ENCODE assay signal across 1 cellular context in genomic region chr11:58243954-58244353, GRCh38.
TF ChIP-seq lines count a peak whose summit lies in the region.

No MANE protein-coding gene starts in this region.

TF ChIP-seq in HEK293, 187 proteins besides CTCF, POLR2A, EP300 and RAD21 (continued from another document and continues in another):
- TF ChIP-seq, protein P1, sequence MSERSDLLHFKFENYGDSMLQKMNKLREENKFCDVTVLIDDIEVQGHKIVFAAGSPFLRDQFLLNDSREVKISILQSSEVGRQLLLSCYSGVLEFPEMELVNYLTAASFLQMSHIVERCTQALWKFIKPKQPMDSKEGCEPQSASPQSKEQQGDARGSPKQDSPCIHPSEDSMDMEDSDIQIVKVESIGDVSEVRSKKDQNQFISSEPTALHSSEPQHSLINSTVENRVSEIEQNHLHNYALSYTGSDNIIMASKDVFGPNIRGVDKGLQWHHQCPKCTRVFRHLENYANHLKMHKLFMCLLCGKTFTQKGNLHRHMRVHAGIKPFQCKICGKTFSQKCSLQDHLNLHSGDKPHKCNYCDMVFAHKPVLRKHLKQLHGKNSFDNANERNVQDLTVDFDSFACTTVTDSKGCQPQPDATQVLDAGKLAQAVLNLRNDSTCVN (tag by site-specific recombination; optimal IDR thresholded peaks at IDR 0.05), result no peak
- 0 out of 2 replicates have a peak, but pooled peaks have one; percentile 52 for TF ChIP-seq ZNF433 (tag by site-specific recombination; IDR thresholded peaks at IDR 0.05; ENCODE audit: low read depth)
- TF ChIP-seq TCF7L2 (IDR thresholded peaks at IDR 0.05; ENCODE audit: borderline replicate concordance, low read depth, low read length), result no peak
- TF ChIP-seq GLIS2 (tag by site-specific recombination; IDR thresholded peaks at IDR 0.05), result no peak
- TF ChIP-seq ZNF148 (tag by site-specific recombination; IDR thresholded peaks at IDR 0.05; ENCODE audit: borderline replicate concordance), result no peak
- no peak for TF ChIP-seq OVOL3 (tag by site-specific recombination; IDR thresholded peaks at IDR 0.05)
- no peak for TF ChIP-seq ZNF776 (tag by site-specific recombination; IDR thresholded peaks at IDR 0.05; ENCODE audit: borderline replicate concordance)
- TF ChIP-seq ZNF391 (tag by site-specific recombination; IDR thresholded peaks at IDR 0.05; ENCODE audit: borderline replicate concordance, low read depth), result no peak
- TF ChIP-seq ZBTB48 (tag by site-specific recombination; IDR thresholded peaks at IDR 0.05), result no peak
- no peak for TF ChIP-seq ZNF37A (tag by site-specific recombination; IDR thresholded peaks at IDR 0.05)
- TF ChIP-seq ZNF76 (tag by site-specific recombination; IDR thresholded peaks at IDR 0.05; ENCODE audit: borderline replicate concordance, low read depth), result no peak
- TF ChIP-seq ZNF837 (tag by site-specific recombination; IDR thresholded peaks at IDR 0.05), result no peak
- TF ChIP-seq ZNF146 (tag by site-specific recombination; IDR thresholded peaks at IDR 0.05), result no peak
- no peak for TF ChIP-seq ZSCAN18 (tag by site-specific recombination; IDR thresholded peaks at IDR 0.05)
- TF ChIP-seq ZNF266 (tag by site-specific recombination; IDR thresholded peaks at IDR 0.05; ENCODE audit: low read depth), result no peak
- TF ChIP-seq ZNF530 (tag by site-specific recombination; IDR thresholded peaks at IDR 0.05; ENCODE audit: low read depth), result no peak
- TF ChIP-seq SP3 (tag by site-specific recombination; IDR thresholded peaks at IDR 0.05), result no peak
- TF ChIP-seq, protein P2, sequence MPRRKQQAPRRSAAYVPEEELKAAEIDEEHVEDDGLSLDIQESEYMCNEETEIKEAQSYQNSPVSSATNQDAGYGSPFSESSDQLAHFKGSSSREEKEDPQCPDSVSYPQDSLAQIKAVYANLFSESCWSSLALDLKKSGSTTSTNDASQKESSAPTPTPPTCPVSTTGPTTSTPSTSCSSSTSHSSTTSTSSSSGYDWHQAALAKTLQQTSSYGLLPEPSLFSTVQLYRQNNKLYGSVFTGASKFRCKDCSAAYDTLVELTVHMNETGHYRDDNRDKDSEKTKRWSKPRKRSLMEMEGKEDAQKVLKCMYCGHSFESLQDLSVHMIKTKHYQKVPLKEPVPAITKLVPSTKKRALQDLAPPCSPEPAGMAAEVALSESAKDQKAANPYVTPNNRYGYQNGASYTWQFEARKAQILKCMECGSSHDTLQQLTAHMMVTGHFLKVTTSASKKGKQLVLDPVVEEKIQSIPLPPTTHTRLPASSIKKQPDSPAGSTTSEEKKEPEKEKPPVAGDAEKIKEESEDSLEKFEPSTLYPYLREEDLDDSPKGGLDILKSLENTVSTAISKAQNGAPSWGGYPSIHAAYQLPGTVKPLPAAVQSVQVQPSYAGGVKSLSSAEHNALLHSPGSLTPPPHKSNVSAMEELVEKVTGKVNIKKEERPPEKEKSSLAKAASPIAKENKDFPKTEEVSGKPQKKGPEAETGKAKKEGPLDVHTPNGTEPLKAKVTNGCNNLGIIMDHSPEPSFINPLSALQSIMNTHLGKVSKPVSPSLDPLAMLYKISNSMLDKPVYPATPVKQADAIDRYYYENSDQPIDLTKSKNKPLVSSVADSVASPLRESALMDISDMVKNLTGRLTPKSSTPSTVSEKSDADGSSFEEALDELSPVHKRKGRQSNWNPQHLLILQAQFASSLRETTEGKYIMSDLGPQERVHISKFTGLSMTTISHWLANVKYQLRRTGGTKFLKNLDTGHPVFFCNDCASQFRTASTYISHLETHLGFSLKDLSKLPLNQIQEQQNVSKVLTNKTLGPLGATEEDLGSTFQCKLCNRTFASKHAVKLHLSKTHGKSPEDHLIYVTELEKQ (tag by site-specific recombination; IDR thresholded peaks at IDR 0.05; ENCODE audit: borderline replicate concordance), result no peak
- peak; percentile 45 for TF ChIP-seq ZNF555 (tag by site-specific recombination; conservative IDR thresholded peaks at IDR 0.05)
- no peak for TF ChIP-seq ZNF561 (tag by site-specific recombination; IDR thresholded peaks at IDR 0.05; ENCODE audit: borderline replicate concordance)
- peak; percentile 55; the same call in 1 of the 2 replicates for TF ChIP-seq ZNF518A (tag by site-specific recombination; conservative IDR thresholded peaks at IDR 0.05; ENCODE audit: low read depth)
- TF ChIP-seq ZNF140 (tag by site-specific recombination; IDR thresholded peaks at IDR 0.05), result 0 out of 2 replicates have a peak, but pooled peaks have one; percentile 32
- TF ChIP-seq, protein P3, sequence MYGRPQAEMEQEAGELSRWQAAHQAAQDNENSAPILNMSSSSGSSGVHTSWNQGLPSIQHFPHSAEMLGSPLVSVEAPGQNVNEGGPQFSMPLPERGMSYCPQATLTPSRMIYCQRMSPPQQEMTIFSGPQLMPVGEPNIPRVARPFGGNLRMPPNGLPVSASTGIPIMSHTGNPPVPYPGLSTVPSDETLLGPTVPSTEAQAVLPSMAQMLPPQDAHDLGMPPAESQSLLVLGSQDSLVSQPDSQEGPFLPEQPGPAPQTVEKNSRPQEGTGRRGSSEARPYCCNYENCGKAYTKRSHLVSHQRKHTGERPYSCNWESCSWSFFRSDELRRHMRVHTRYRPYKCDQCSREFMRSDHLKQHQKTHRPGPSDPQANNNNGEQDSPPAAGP (tag by site-specific recombination; IDR thresholded peaks at IDR 0.05), result no peak
- no peak for TF ChIP-seq HOXA7 (CRISPR knock-in tag; IDR thresholded peaks at IDR 0.05; ENCODE audit: borderline replicate concordance)
- TF ChIP-seq, protein P4, sequence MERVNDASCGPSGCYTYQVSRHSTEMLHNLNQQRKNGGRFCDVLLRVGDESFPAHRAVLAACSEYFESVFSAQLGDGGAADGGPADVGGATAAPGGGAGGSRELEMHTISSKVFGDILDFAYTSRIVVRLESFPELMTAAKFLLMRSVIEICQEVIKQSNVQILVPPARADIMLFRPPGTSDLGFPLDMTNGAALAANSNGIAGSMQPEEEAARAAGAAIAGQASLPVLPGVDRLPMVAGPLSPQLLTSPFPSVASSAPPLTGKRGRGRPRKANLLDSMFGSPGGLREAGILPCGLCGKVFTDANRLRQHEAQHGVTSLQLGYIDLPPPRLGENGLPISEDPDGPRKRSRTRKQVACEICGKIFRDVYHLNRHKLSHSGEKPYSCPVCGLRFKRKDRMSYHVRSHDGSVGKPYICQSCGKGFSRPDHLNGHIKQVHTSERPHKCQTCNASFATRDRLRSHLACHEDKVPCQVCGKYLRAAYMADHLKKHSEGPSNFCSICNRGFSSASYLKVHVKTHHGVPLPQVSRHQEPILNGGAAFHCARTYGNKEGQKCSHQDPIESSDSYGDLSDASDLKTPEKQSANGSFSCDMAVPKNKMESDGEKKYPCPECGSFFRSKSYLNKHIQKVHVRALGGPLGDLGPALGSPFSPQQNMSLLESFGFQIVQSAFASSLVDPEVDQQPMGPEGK (tag by site-specific recombination; IDR thresholded peaks at IDR 0.05), result no peak
- TF ChIP-seq ZNF747 (tag by site-specific recombination; IDR thresholded peaks at IDR 0.05), result no peak
- TF ChIP-seq ZBTB49 (tag by site-specific recombination; IDR thresholded peaks at IDR 0.05; ENCODE audit: low read depth), result no peak
- no peak for TF ChIP-seq SALL2 (tag by site-specific recombination; IDR thresholded peaks at IDR 0.05; ENCODE audit: borderline replicate concordance)
- no peak for TF ChIP-seq ZEB2 (tag by site-specific recombination; IDR thresholded peaks at IDR 0.05)
- TF ChIP-seq, protein P5, sequence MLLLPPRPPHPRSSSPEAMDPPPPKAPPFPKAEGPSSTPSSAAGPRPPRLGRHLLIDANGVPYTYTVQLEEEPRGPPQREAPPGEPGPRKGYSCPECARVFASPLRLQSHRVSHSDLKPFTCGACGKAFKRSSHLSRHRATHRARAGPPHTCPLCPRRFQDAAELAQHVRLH (tag by site-specific recombination; IDR thresholded peaks at IDR 0.05), result no peak
- TF ChIP-seq ZNF341 (tag by site-specific recombination; IDR thresholded peaks at IDR 0.05; ENCODE audit: low read depth), result no peak
- TF ChIP-seq ZNF670 (tag by site-specific recombination; IDR thresholded peaks at IDR 0.05; ENCODE audit: low read depth), result no peak
- no peak for TF ChIP-seq ZNF843 (tag by site-specific recombination; IDR thresholded peaks at IDR 0.05)
- TF ChIP-seq ZNF600 (tag by site-specific recombination; IDR thresholded peaks at IDR 0.05), result no peak
- TF ChIP-seq ZNF426 (tag by site-specific recombination; IDR thresholded peaks at IDR 0.05), result peak; percentile 58
- TF ChIP-seq ZXDB (tag by site-specific recombination; IDR thresholded peaks at IDR 0.05), result 0 out of 2 replicates have a peak, but pooled peaks have one; percentile 16
- TF ChIP-seq ZNF645 (tag by site-specific recombination; IDR thresholded peaks at IDR 0.05), result no peak
